ENCODE assay signal across 16 cellular contexts in genomic region chr15:76433798-76434400, GRCh38.
A peak's percentile ranks its signal among the peaks of the same experiment; 100 is the strongest.
DNase-seq lines count a peak whose midpoint lies in the region; ATAC-seq and TF ChIP-seq lines count a peak whose summit lies in the region.
"Had no signal": no experiment of that assay in that cellular context is flagged by ENCODE, and none has a peak within 500 bp of the region (broad histone marks: within the 10 kb centered on the region; RNA-seq: fewer than 3 reads in every experiment).

No MANE protein-coding gene starts in this region.

- H3K36me3 ChIP-seq in adrenal gland (replicated peaks in 1 of 2), result no peaks in the 10 kb centered on the region

- H3K27me3 Mint-ChIP-seq in activated CD8-positive, alpha-beta T cell treated with anti-CD3 and anti-CD28 coated beads, Interleukin-2, amount 10 ng/mL, durations not matched to agents 7 days and 5 days (ENCODE audit: low read depth), result no peaks in the 10 kb centered on the region
- H3K27me3 Mint-ChIP-seq: natural killer cell treated with Interleukin-12 subunit alpha and Interleukin-12 subunit beta and Interleukin-15 and Interleukin-18, amount 100 ng/mL, for 72 hours had no signal

- no peaks in the 10 kb centered on the region for H3K4me1 ChIP-seq in adrenal gland (replicated peaks in 1 of 2)

- POLR2A ChIA-PET in activated CD8-positive, alpha-beta T cell treated with anti-CD3 and anti-CD28 coated beads, Interleukin-2, amount 10 ng/mL, durations not matched to agents 7 days and 5 days (lab: Charles Lee), result no interaction called here

- no peak for TF ChIP-seq POLR2A in adrenal gland (IDR thresholded peaks at IDR 0.05)

- TF ChIP-seq CTCF in cardiac fibroblast (IDR thresholded peaks at IDR 0.05; ENCODE audit: low read depth, low read length), result no peak
- TF ChIP-seq CTCF in adrenal gland (IDR thresholded peaks at IDR 0.05), result no peak

- DNase-seq in EL (peak; percentile 53), M059J (ENCODE audit: low read depth) (peak; percentile 62), cardiac fibroblast (ENCODE audit: low read depth in 2 of 2) (peak; percentile 2 to 29), non-pigmented ciliary epithelial cell (ENCODE audit: low read depth) (peak; percentile 11), adrenal gland (no peak), activated gamma-delta T cell (lab: John Stamatoyannopoulos, UW) (no peak)
- DNase-seq in activated CD8-positive, alpha-beta T cell treated with anti-CD3 and anti-CD28 coated beads, Interleukin-2, amount 10 ng/mL, durations not matched to agents 7 days and 5 days, result no peak
- DNase-seq: effector CD4-positive, alpha-beta T cell; GOT3; left ventricle myocardium inferior; NCI-H2081; NCI-H748 treated with DMSO at 0.1 percent for 48 hours had no signal

- no peak overlapping the region for H3K4me3 ChIP-seq in cardiac fibroblast (replicated peaks in 1 of 2; ENCODE audit: low read depth in 2 of 2, low read length in 2 of 2)
- no peak overlapping the region for H3K4me3 ChIP-seq in adrenal gland
- H3K4me3 ChIP-seq: BLaER1 treated with 17β-estradiol and CSF1 and Interleukin-3, amounts not matched to agents 10 nM and 100 nM; left ventricle myocardium inferior had no signal

- peaks cover 5% of the 10 kb centered on the region for H3K4me1 Mint-ChIP-seq in activated CD8-positive, alpha-beta T cell treated with anti-CD3 and anti-CD28 coated beads, Interleukin-2, amount 10 ng/mL, durations not matched to agents 7 days and 5 days (ENCODE audit: low read depth)

- no peaks in the 10 kb centered on the region for H3K9me3 Mint-ChIP-seq in activated CD8-positive, alpha-beta T cell treated with anti-CD3 and anti-CD28 coated beads, Interleukin-2, amount 10 ng/mL, durations not matched to agents 7 days and 5 days (ENCODE audit: insufficient read depth)
- H3K9me3 Mint-ChIP-seq: natural killer cell treated with Interleukin-12 subunit alpha and Interleukin-12 subunit beta and Interleukin-15 and Interleukin-18, amount 100 ng/mL, for 72 hours had no signal

- intact Hi-C loops in adrenal gland (cut with DNase I), result no loop called here

- ATAC-seq in activated CD8-positive, alpha-beta T cell treated with anti-CD3 and anti-CD28 coated beads, Interleukin-2, amount 10 ng/mL, durations not matched to agents 7 days and 5 days, result no peak
- ATAC-seq in HG03521 (IDR thresholded peaks at IDR 0.05; ENCODE audit: unreplicated experiment), result no peak
- ATAC-seq: natural killer cell treated with Interleukin-12 subunit alpha and Interleukin-12 subunit beta and Interleukin-15 and Interleukin-18, amount 100 ng/mL, for 72 hours had no signal

- H3K9me3 ChIP-seq in adrenal gland (replicated peaks in 1 of 3), result no peaks in the 10 kb centered on the region
- H3K9me3 ChIP-seq: left ventricle myocardium inferior had no signal

- H3K27me3 ChIP-seq in adrenal gland, result no peaks in the 10 kb centered on the region
- H3K27me3 ChIP-seq: BLaER1 treated with 17β-estradiol and CSF1 and Interleukin-3, amounts not matched to agents 10 nM and 100 nM had no signal

- peaks cover 17% of the 10 kb centered on the region for H3K36me3 Mint-ChIP-seq in activated CD8-positive, alpha-beta T cell treated with anti-CD3 and anti-CD28 coated beads, Interleukin-2, amount 10 ng/mL, durations not matched to agents 7 days and 5 days (ENCODE audit: low read depth)

- no peak overlapping the region for H3K4me3 Mint-ChIP-seq in activated CD8-positive, alpha-beta T cell treated with anti-CD3 and anti-CD28 coated beads, Interleukin-2, amount 10 ng/mL, durations not matched to agents 7 days and 5 days
- H3K4me3 Mint-ChIP-seq: brain; natural killer cell treated with Interleukin-12 subunit alpha and Interleukin-12 subunit beta and Interleukin-15 and Interleukin-18, amount 100 ng/mL, for 72 hours had no signal

- WGBS in adrenal gland, 4 donors, result 47 to 51% (median 49%) methylated on average over 3 of the region's 3 CpGs

- H3K27ac Mint-ChIP-seq in activated CD8-positive, alpha-beta T cell treated with anti-CD3 and anti-CD28 coated beads, Interleukin-2, amount 10 ng/mL, durations not matched to agents 7 days and 5 days, result no peak overlapping the region
- H3K27ac Mint-ChIP-seq: brain; natural killer cell treated with Interleukin-12 subunit alpha and Interleukin-12 subunit beta and Interleukin-15 and Interleukin-18, amount 100 ng/mL, for 72 hours had no signal

- no peak overlapping the region for H3K27ac ChIP-seq in adrenal gland
- H3K27ac ChIP-seq: BLaER1 treated with 17β-estradiol and CSF1 and Interleukin-3, amounts not matched to agents 10 nM and 100 nM; left ventricle myocardium inferior had no signal

- CTCF ChIA-PET in activated CD8-positive, alpha-beta T cell treated with anti-CD3 and anti-CD28 coated beads, Interleukin-2, amount 10 ng/mL, durations not matched to agents 7 days and 5 days (lab: Charles Lee), result no interaction called here

Comparison
In these comparisons a context has a peak if more than half of its experiments do, and no peak if none do; other contexts are left out.
1. DNase-seq: peak in EL (single experiment), M059J (single experiment), cardiac fibroblast (2 of 2) and non-pigmented ciliary epithelial cell (single experiment); none in activated CD8-positive, alpha-beta T cell treated with anti-CD3 and anti-CD28 coated beads, Interleukin-2, amount 10 ng/mL, durations not matched to agents 7 days and 5 days (single experiment), adrenal gland (0 of 7) and activated gamma-delta T cell (single experiment).